In genomic region chr13:33195693-33196464, GRCh38 we compare ENCODE assay signal across 17 cellular contexts.
A peak's percentile ranks its signal among the peaks of the same experiment; 100 is the strongest.
DNase-seq lines count a peak whose midpoint lies in the region; ATAC-seq and TF ChIP-seq lines count a peak whose summit lies in the region.
"Had no signal": no experiment of that assay in that cellular context is flagged by ENCODE, and none has a peak within 500 bp of the region (broad histone marks: within the 10 kb centered on the region; RNA-seq: fewer than 3 reads in every experiment).

No MANE protein-coding gene starts in this region.

- H3K9me3 Mint-ChIP-seq in stimulated activated memory B cell treated with anti-CD40 and anti-IgM and Interleukin-4, amounts not matched to agents 10 μg/mL and 1 μg/mL and 100 μg/mL, for 72 hours, result no peaks in the 10 kb centered on the region
- H3K9me3 Mint-ChIP-seq: activated CD4-positive, alpha-beta memory T cell treated with anti-CD3 and anti-CD28 coated beads for 36 hours had no signal

- no peak overlapping the region for H3K27ac Mint-ChIP-seq in stimulated activated memory B cell treated with anti-CD40 and anti-IgM and Interleukin-4, amounts not matched to agents 10 μg/mL and 1 μg/mL and 100 μg/mL, for 72 hours
- H3K27ac Mint-ChIP-seq: activated CD4-positive, alpha-beta memory T cell treated with anti-CD3 and anti-CD28 coated beads for 36 hours; CD4-positive, CD25-positive, alpha-beta regulatory T cell had no signal

- no peak for ATAC-seq in gastroesophageal sphincter
- ATAC-seq in stimulated activated memory B cell treated with anti-CD40 and anti-IgM and Interleukin-4, amounts not matched to agents 10 μg/mL and 1 μg/mL and 100 μg/mL, for 72 hours, result no peak
- no peak for ATAC-seq in HG03571 (IDR thresholded peaks at IDR 0.05; ENCODE audit: unreplicated experiment)

- peaks cover 5 to 98% (median 31%) of the 10 kb centered on the region in 3 donors for H3K4me1 ChIP-seq in gastroesophageal sphincter

- peak overlapping the region; percentile 39 for H3K4me3 Mint-ChIP-seq in stimulated activated memory B cell treated with anti-CD40 and anti-IgM and Interleukin-4, amounts not matched to agents 10 μg/mL and 1 μg/mL and 100 μg/mL, for 72 hours
- H3K4me3 Mint-ChIP-seq: activated CD4-positive, alpha-beta memory T cell treated with anti-CD3 and anti-CD28 coated beads for 36 hours; CD4-positive, CD25-positive, alpha-beta regulatory T cell had no signal

- peak overlapping the region; percentile 25; the same call in 1 of the 2 replicates for H3K4me3 ChIP-seq in GM06990 (replicated peaks; ENCODE audit: low read depth, low read length)
- H3K4me3 ChIP-seq in gastroesophageal sphincter, result no peak overlapping the region

- H3K9me3 ChIP-seq in gastroesophageal sphincter, result no peaks in the 10 kb centered on the region

- peaks cover 51% of the 10 kb centered on the region for H3K27me3 Mint-ChIP-seq in stimulated activated memory B cell treated with anti-CD40 and anti-IgM and Interleukin-4, amounts not matched to agents 10 μg/mL and 1 μg/mL and 100 μg/mL, for 72 hours

- DNase-seq in GM06990 (ENCODE audit: extremely low read depth, insufficient read length) (no peak), kidney tubule cell (ENCODE audit: low spot score) (no peak), dermis blood vessel endothelial cell (no peak), NCI-H1092 treated with DMSO at 0.1 percent for 48 hours (lab: John Stamatoyannopoulos, UW) (no peak)
- DNase-seq: activated CD4-positive, alpha-beta memory T cell treated with anti-CD3 and anti-CD28 coated beads for 36 hours; activated effector memory CD4-positive, alpha-beta T cell treated with Interleukin-2 at 50 U/mL for 16 hours; CD4-positive, CD25-positive, alpha-beta regulatory T cell; left ventricle myocardium superior; NCI-H1694; NCI-H510A; occipital lobe had no signal

- H3K36me3 ChIP-seq in GM06990 (ENCODE audit: control insufficient read depth, insufficient read depth, low read length), result no peaks in the 10 kb centered on the region; the same call in 1 of the 2 replicates
- H3K36me3 ChIP-seq in gastroesophageal sphincter, result no peaks in the 10 kb centered on the region

- no peaks in the 10 kb centered on the region for H3K27me3 ChIP-seq in GM06990 (replicated peaks; ENCODE audit: control insufficient read depth, insufficient read depth, low read length)
- H3K27me3 ChIP-seq in gastroesophageal sphincter, result no peaks in the 10 kb centered on the region

- H3K27ac ChIP-seq in VCaP (peak overlapping the region; percentile 36), gastroesophageal sphincter (peak overlapping the region; percentile 20 to 61 (median 56))
- H3K27ac ChIP-seq: epithelial cell of prostate, KMS-11 had no signal

- H3K36me3 Mint-ChIP-seq in stimulated activated memory B cell treated with anti-CD40 and anti-IgM and Interleukin-4, amounts not matched to agents 10 μg/mL and 1 μg/mL and 100 μg/mL, for 72 hours, result no peaks in the 10 kb centered on the region
- H3K36me3 Mint-ChIP-seq: activated CD4-positive, alpha-beta memory T cell treated with anti-CD3 and anti-CD28 coated beads for 36 hours; CD4-positive, CD25-positive, alpha-beta regulatory T cell had no signal

- 74 to 77% methylated on average over 5 to 13 of the region's 13 CpGs for WGBS in gastroesophageal sphincter (ENCODE audit: low coverage in 1 of 2), 2 donors

- TF ChIP-seq CTCF in GM06990 (IDR thresholded peaks at IDR 0.05; ENCODE audit: insufficient read depth, low read length, poor library complexity, severe bottlenecking) (no peak), VCaP (conservative IDR thresholded peaks at IDR 0.05) (no peak), gastroesophageal sphincter (IDR thresholded peaks at IDR 0.05) (no peak)

- no peak for TF ChIP-seq EP300 in gastroesophageal sphincter (IDR thresholded peaks at IDR 0.05)

- no peak for TF ChIP-seq POLR2A in gastroesophageal sphincter (IDR thresholded peaks at IDR 0.05)

- peaks cover 10% of the 10 kb centered on the region for H3K4me1 Mint-ChIP-seq in stimulated activated memory B cell treated with anti-CD40 and anti-IgM and Interleukin-4, amounts not matched to agents 10 μg/mL and 1 μg/mL and 100 μg/mL, for 72 hours
